1 cellular context compared by ENCODE assay signal in the genomic region with DNA sequence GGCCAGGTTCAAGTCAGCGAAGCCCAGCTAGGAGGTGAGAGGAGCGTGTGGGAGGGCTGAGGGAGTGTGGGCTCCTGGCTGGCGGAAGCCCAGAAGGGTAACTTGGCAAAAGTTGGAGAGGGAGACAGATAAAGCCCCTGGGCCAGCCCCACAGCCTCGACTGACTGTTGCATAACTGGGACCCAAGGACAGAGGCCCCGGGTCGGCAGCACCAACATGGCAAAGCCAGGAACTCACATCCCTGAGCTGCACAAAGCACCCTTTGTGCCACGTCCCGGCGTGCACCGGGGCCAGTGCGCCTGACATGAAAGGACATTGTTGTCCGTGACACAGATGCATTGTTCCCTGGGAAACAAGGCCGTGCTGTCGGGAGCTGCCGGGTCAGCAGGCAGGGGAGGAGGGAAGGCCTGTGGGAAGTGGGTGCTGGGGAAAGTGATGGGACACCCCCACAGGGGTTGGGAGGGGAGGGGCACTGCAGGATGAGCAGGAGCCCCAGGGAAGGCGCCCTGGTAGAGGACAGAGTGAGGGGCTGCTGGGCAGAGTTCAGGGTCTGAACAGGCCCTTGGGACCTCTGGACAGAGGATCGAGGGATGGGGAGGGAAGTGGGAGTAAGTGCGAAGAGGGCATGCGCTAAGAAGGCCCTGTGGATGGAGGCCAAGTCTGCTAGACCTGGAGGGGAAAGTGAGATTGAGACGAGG.
A peak's percentile ranks its signal among the peaks of the same experiment; 100 is the strongest.
TF ChIP-seq lines count a peak whose summit lies in the region.

No MANE protein-coding gene starts in this region.

TF ChIP-seq in K562, 482 proteins besides CTCF, POLR2A, EP300 and RAD21:
- TF ChIP-seq ERF (CRISPR knock-in tag; IDR thresholded peaks at IDR 0.05) (no peak), POLR2G (IDR thresholded peaks at IDR 0.05; ENCODE audit: low read depth, low read length) (peak; percentile 22; the same call in 1 of the 2 replicates)
